In the genomic region with DNA sequence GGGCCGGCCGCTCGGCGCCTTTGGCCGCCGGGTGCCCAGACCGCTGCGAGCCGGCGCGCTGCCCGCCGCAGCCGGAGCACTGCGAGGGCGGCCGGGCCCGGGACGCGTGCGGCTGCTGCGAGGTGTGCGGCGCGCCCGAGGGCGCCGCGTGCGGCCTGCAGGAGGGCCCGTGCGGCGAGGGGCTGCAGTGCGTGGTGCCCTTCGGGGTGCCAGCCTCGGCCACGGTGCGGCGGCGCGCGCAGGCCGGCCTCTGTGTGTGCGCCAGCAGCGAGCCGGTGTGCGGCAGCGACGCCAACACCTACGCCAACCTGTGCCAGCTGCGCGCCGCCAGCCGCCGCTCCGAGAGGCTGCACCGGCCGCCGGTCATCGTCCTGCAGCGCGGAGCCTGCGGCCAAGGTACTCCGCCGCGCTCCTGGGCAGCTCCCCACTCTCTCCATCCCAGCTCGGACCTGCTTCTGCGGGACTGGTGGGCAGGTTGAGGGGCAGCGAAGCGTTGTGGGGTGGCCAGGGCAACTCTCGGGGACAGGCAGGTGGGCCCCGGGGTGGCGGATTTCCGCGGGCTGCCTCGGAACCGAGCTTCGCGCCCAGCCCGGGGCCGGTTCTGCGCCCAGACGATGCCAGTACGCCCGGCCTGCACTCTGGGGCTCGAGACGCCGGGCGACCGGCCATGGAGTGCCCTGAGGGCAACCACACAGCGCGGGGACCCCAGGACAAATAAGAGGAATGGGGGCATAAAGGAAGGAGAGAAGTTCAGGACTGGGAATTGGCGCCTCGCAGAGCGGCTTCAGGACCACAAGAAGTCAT, we compare ENCODE assay signal across 8 cellular contexts. TPM values are rescaled to one million over a fixed set of nuclear protein-coding genes. Genes with fewer than 3 reads are reported as not detected.
DNase-seq lines count a peak whose midpoint lies in the region; ATAC-seq and TF ChIP-seq lines count a peak whose summit lies in the region.

No MANE protein-coding gene starts in this region.

- WGBS in mesendoderm (ENCODE audit: extremely low coverage, insufficient coverage, low lambda C conversion rate) = no CpG with 5 or more reads among the region's 95 CpGs

- no peak for TF ChIP-seq CTCF in type B pancreatic cell (conservative IDR thresholded peaks at IDR 0.05)

- H2AK5ac ChIP-seq in mesendoderm (ENCODE audit: low read length) = no peak overlapping the region

- peaks cover 5% of the 10 kb centered on the region for H3K4me1 Mint-ChIP-seq in type B pancreatic cell (ENCODE audit: unreplicated experiment)

- H3K36me3 ChIP-seq in mesendoderm (ENCODE audit: control insufficient read depth, insufficient read depth, low read length) = no peaks in the 10 kb centered on the region

- H3K27ac Mint-ChIP-seq in type B pancreatic cell = no peak overlapping the region

- peak overlapping the region; percentile 32 for H3K9ac ChIP-seq in mesendoderm (ENCODE audit: low read length)

- no peak overlapping the region for H3K27ac ChIP-seq in mesendoderm (ENCODE audit: low read depth, low read length)

- H3K56ac ChIP-seq in mesendoderm (ENCODE audit: low read length) = peak overlapping the region; percentile 64

- no peaks in the 10 kb centered on the region for H3K9me3 Mint-ChIP-seq in type B pancreatic cell

- H2BK5ac ChIP-seq in mesendoderm (ENCODE audit: low read length) = no peak overlapping the region

- ATAC-seq in HG02970 (IDR thresholded peaks at IDR 0.05; ENCODE audit: low FRiP score, unreplicated experiment) (no peak), GM21786 (IDR thresholded peaks at IDR 0.05; ENCODE audit: unreplicated experiment) (no peak)

- H3K4me2 ChIP-seq in mesendoderm (ENCODE audit: low read length) = peak overlapping the region; percentile 64

- H3K79me1 ChIP-seq in mesendoderm (ENCODE audit: low read length) = no peaks in the 10 kb centered on the region

- no peak overlapping the region for H4K8ac ChIP-seq in mesendoderm (ENCODE audit: low read depth, low read length)

- H3K36me3 Mint-ChIP-seq in type B pancreatic cell = no peaks in the 10 kb centered on the region

- no peak overlapping the region for H3K23ac ChIP-seq in mesendoderm (ENCODE audit: low read length)

- no peak overlapping the region for H3K4ac ChIP-seq in mesendoderm (ENCODE audit: low read depth, low read length)

- no peak overlapping the region for H4K5ac ChIP-seq in mesendoderm (ENCODE audit: low read length)

- peak; percentile 22 for DNase-seq in stimulated activated CD4-positive, alpha-beta T cell treated with anti-CD3 and anti-CD28 coated beads, Interleukin-15, amount 100 ng/mL, for 24 hours
- DNase-seq in stimulated activated CD4-positive, alpha-beta T cell treated with anti-CD3 and anti-CD28 coated beads, Interleukin-12 subunit alpha, Interleukin-12 subunit beta, amount 100 ng/mL, for 4 hours = no peak
- DNase-seq in dermis blood vessel endothelial cell (peak; percentile 52), mesendoderm (no peak), type B pancreatic cell (ENCODE audit: extremely low spot score, unreplicated experiment) (no peak), DMS79 treated with DMSO at 0.1 percent for 48 hours (lab: John Stamatoyannopoulos, UW) (no peak)

- no peaks in the 10 kb centered on the region for H3K4me1 ChIP-seq in mesendoderm (ENCODE audit: control insufficient read depth, low read depth, low read length)

- H3K27me3 Mint-ChIP-seq in type B pancreatic cell = peaks cover 80% of the 10 kb centered on the region

- no peak overlapping the region for H3K18ac ChIP-seq in mesendoderm (ENCODE audit: low read length)

- no peak overlapping the region for H2BK120ac ChIP-seq in mesendoderm (ENCODE audit: low read depth, low read length)

- no peak overlapping the region for H3K4me3 ChIP-seq in mesendoderm (ENCODE audit: low read length)

- peaks cover 34% of the 10 kb centered on the region for H3K27me3 ChIP-seq in mesendoderm (ENCODE audit: insufficient read depth, low read length, poor library complexity)

- H2BK15ac ChIP-seq in mesendoderm (replicated peaks; ENCODE audit: low read depth) = no peak overlapping the region

- H3K4me3 Mint-ChIP-seq in type B pancreatic cell = peak overlapping the region; percentile 91

- no peaks in the 10 kb centered on the region for H3K79me2 ChIP-seq in mesendoderm (ENCODE audit: control insufficient read depth, insufficient read depth, low read length)

RNA-seq across cellular contexts. Expression of a gene that starts 0.6 kb away (rescaled TPM):
- 54.7 and 117 TPM in 2 replicates for total RNA-seq in dermis blood vessel endothelial cell
- 6.1 TPM for polyA plus RNA-seq in mesendoderm (2013, experiment 1 of 2)
- 5.7 TPM for polyA plus RNA-seq in mesendoderm (2013, experiment 2 of 2)
- total RNA-seq in type B pancreatic cell (ENCODE audit: low replicate concordance) = 12.9 and 32.6 TPM in 2 replicates

RNA-seq across cellular contexts. Expression of a gene that starts 7.5 kb away (rescaled TPM):
- not detected in 2 replicates for total RNA-seq in dermis blood vessel endothelial cell
- polyA plus RNA-seq in mesendoderm (2013, experiment 1 of 2) = 0.04 TPM
- not detected for polyA plus RNA-seq in mesendoderm (2013, experiment 2 of 2)
- not detected in 2 replicates for total RNA-seq in type B pancreatic cell (ENCODE audit: low replicate concordance)

Comparison
In these comparisons a context has a peak if more than half of its experiments do, and no peak if none do; other contexts are left out.
1. DNase-seq: peak in stimulated activated CD4-positive, alpha-beta T cell treated with anti-CD3 and anti-CD28 coated beads, Interleukin-15, amount 100 ng/mL, for 24 hours (single experiment) and dermis blood vessel endothelial cell (single experiment); none in stimulated activated CD4-positive, alpha-beta T cell treated with anti-CD3 and anti-CD28 coated beads, Interleukin-12 subunit alpha, Interleukin-12 subunit beta, amount 100 ng/mL, for 4 hours (single experiment), mesendoderm (single experiment), type B pancreatic cell (single experiment) and DMS79 treated with DMSO at 0.1 percent for 48 hours (single experiment).